Comparison of ENCODE assay signal across 38 cellular contexts in the genomic region with DNA sequence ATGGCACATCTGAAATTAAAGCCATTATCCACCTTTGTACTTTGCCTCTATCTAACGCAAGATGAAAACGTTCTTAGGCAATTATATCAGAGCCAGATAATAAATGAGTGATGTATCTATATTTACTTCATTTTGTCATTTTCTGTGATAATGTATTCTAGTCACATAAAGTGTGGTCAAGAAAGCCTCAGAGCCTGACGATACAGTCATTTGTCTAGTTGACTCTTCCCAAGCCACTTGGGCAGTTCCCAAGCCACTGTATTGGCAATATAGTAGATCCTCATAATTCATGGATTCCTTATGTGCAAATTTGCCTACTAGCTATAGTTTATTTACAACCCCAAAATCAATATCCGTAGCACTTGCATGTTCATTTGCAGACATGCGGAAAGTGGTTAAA. TPM values are rescaled to one million over a fixed set of nuclear protein-coding genes. Genes with fewer than 3 reads are reported as not detected.
"Had no signal": no experiment of that assay in that cellular context is flagged by ENCODE, and none has a peak within 500 bp of the region (broad histone marks: within the 10 kb centered on the region; RNA-seq: fewer than 3 reads in every experiment).

No MANE protein-coding gene starts in this region.

- H3K9me3 ChIP-seq: MG63 had no signal

- H3K9ac ChIP-seq: KMS-11 had no signal

- H3K27ac ChIP-seq: KMS-11 had no signal

- DNase-seq: Karpas-422, Kasumi-1, MG63, MM.1S, MV-4-11, NCI-H1048, NCI-H1092, NCI-H1092 treated with DMSO at 0.1 percent for 48 hours, NCI-H1105, NCI-H1105 treated with DMSO at 0.1 percent for 48 hours, NCI-H1417, NCI-H1417 treated with DMSO at 0.1 percent for 48 hours, NCI-H1436, NCI-H1436 treated with DMSO at 0.1 percent for 48 hours, NCI-H146, NCI-H1694, NCI-H1694 treated with DMSO at 0.1 percent for 48 hours, NCI-H187, NCI-H187 treated with DMSO at 0.1 percent for 48 hours, NCI-H1930, NCI-H2029, NCI-H2029 treated with DMSO at 0.1 percent for 48 hours, NCI-H2081, NCI-H2081 treated with DMSO at 0.1 percent for 48 hours, NCI-H2107, NCI-H2171, NCI-H2171 treated with DMSO at 0.1 percent for 48 hours, NCI-H2227 treated with DMSO at 0.1 percent for 48 hours, NCI-H226, NCI-H345, NCI-H446, NCI-H446 treated with DMSO at 0.1 percent for 48 hours, NCI-H510A had no signal

- H3K36me3 ChIP-seq: MG63 had no signal

- H3K4me3 ChIP-seq: MG63 had no signal

- H3K4me2 ChIP-seq: KMS-11 had no signal

- H3K27me3 ChIP-seq: MG63 had no signal

RNA-seq across cellular contexts. Expression of gene HOATZ, which starts 7.8 kb away (rescaled TPM):
- total RNA-seq: LHCN-M2, M059J, MCF 10A, NCI-H460 had no signal

RNA-seq across cellular contexts. Expression of gene BTG4, which starts 10.2 kb away (rescaled TPM):
- total RNA-seq: M059J, MCF 10A had no signal

RNA-seq across cellular contexts. Expression of gene LAYN, which starts 18.1 kb away (rescaled TPM):
- total RNA-seq: MCF 10A, NCI-H460 had no signal
